Comparison of ENCODE assay signal across 15 cellular contexts in the genomic region with DNA sequence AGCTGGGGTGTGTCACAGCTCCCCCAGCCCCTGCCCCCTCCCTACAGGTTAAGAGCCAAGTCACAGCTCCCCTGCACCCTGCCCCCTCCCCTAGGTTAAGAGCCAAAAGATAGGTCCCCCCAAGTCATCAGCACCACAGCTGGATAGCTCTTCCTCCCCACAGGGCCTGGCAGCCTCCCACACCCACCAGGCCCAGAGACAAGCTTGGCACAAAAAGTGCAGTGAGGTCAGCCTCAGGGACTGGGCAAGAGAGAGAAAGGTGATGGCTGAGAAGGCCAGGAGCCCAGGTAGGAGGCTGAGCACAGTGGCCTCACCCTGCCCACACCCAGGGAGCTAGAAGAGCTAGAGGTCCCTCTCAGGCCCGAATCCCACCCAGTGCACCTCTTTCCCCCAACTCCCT.
"Had no signal": no experiment of that assay in that cellular context is flagged by ENCODE, and none has a peak within 500 bp of the region (broad histone marks: within the 10 kb centered on the region; RNA-seq: fewer than 3 reads in every experiment).

No MANE protein-coding gene starts in this region.

- H3K4me3 ChIP-seq: cardiac muscle cell, dorsolateral prefrontal cortex, mucosa of descending colon, prostate gland had no signal

- H3K9me3 ChIP-seq: mucosa of descending colon, prostate gland had no signal

- DNase-seq: activated CD4-positive, alpha-beta T cell treated with anti-CD3 and anti-CD28 coated beads, Interleukin-2, amount 10 ng/mL, durations not matched to agents 24 days and 14 days; activated CD8-positive, alpha-beta memory T cell treated with anti-CD3 and anti-CD28 coated beads, Interleukin-2, amount 50 U/mL, for 4 hours; activated T-cell treated with anti-CD3 and anti-CD28 coated beads, Interleukin-2, amount 50 U/mL, for 4 hours; foreskin fibroblast; glutamatergic neuron; naive B cell; stimulated activated CD4-positive, alpha-beta T cell treated with anti-CD3 and anti-CD28 coated beads, Interleukin-12 subunit alpha, Interleukin-12 subunit beta, amount 100 ng/mL, for 4 hours; stimulated activated CD4-positive, alpha-beta T cell treated with anti-CD3 and anti-CD28 coated beads, Interleukin-1b, Interleukin-23, amount 100 ng/mL, for 48 hours; stimulated activated CD8-positive, alpha-beta memory T cell treated with anti-CD3 and anti-CD28 coated beads, Interleukin-4, amount 100 ng/mL, for 48 hours; stimulated activated naive CD4-positive, alpha-beta T cell had no signal

- H3K4me1 ChIP-seq: prostate gland had no signal

- H3K27me3 ChIP-seq: cardiac muscle cell, dorsolateral prefrontal cortex had no signal

- H3K27ac ChIP-seq: cardiac muscle cell, dorsolateral prefrontal cortex, prostate gland had no signal

- H3K36me3 ChIP-seq: prostate gland had no signal

- ATAC-seq: activated T-cell treated with anti-CD3 and anti-CD28 coated beads, Interleukin-2, amount 50 U/mL, for 4 hours; left lobe of liver; mucosa of descending colon had no signal
